In genomic region chr6:114055319-114055718, GRCh38 we compare ENCODE assay signal across 13 cellular contexts.
"Had no signal": no experiment of that assay in that cellular context is flagged by ENCODE, and none has a peak within 500 bp of the region (broad histone marks: within the 10 kb centered on the region; RNA-seq: fewer than 3 reads in every experiment).

No MANE protein-coding gene starts in this region.

- H3K4me1 ChIP-seq: foreskin keratinocyte, left ventricle myocardium inferior had no signal

- H3K9me3 ChIP-seq: left ventricle myocardium inferior, ovary, thoracic aorta had no signal

- H3K27me3 ChIP-seq: foreskin keratinocyte, ovary had no signal

- H3K27ac Mint-ChIP-seq: activated CD4-positive, alpha-beta memory T cell treated with anti-CD3 and anti-CD28 coated beads, Interleukin-2, amount 10 ng/mL, durations not matched to agents 7 days and 5 days; activated T-cell treated with anti-CD3 and anti-CD28 coated beads, Interleukin-2, amount 50 U/mL, for 72 hours had no signal

- H3K4me1 Mint-ChIP-seq: activated CD4-positive, alpha-beta memory T cell treated with anti-CD3 and anti-CD28 coated beads, Interleukin-2, amount 10 ng/mL, durations not matched to agents 7 days and 5 days; neural crest cell had no signal

- H3K4me3 ChIP-seq: left ventricle myocardium inferior, ovary, thoracic aorta had no signal

- H3K4me3 Mint-ChIP-seq: activated CD4-positive, alpha-beta memory T cell treated with anti-CD3 and anti-CD28 coated beads, Interleukin-2, amount 10 ng/mL, durations not matched to agents 7 days and 5 days; activated T-cell treated with anti-CD3 and anti-CD28 coated beads, Interleukin-2, amount 50 U/mL, for 72 hours; neural crest cell had no signal

- DNase-seq: activated CD4-positive, alpha-beta memory T cell treated with anti-CD3 and anti-CD28 coated beads, Interleukin-2, amount 10 ng/mL, durations not matched to agents 7 days and 5 days; activated T-cell treated with anti-CD3 and anti-CD28 coated beads, Interleukin-2, amount 50 U/mL, for 72 hours; aorta; foreskin keratinocyte; kidney; left ventricle myocardium inferior; mesenchymal stem cell; ovary; stimulated activated CD4-positive, alpha-beta T cell treated with anti-CD3 and anti-CD28 coated beads, Interleukin-4, amount 100 ng/mL, for 1 hour; stimulated activated CD8-positive, alpha-beta memory T cell treated with anti-CD3 and anti-CD28 coated beads, Interleukin-4, amount 100 ng/mL, for 48 hours; stimulated activated naive CD8-positive, alpha-beta T cell treated with anti-CD3 and anti-CD28 coated beads, Interleukin-15, Interleukin-2, amounts not matched to agents 100 U/mL and 50 U/mL, for 24 hours had no signal

- ATAC-seq: activated T-cell treated with anti-CD3 and anti-CD28 coated beads, Interleukin-2, amount 50 U/mL, for 72 hours; foreskin keratinocyte; stimulated activated naive CD8-positive, alpha-beta T cell treated with anti-CD3 and anti-CD28 coated beads, Interleukin-15, Interleukin-2, amounts not matched to agents 100 U/mL and 50 U/mL, for 24 hours had no signal

- H3K9me3 Mint-ChIP-seq: activated CD4-positive, alpha-beta memory T cell treated with anti-CD3 and anti-CD28 coated beads, Interleukin-2, amount 10 ng/mL, durations not matched to agents 7 days and 5 days; activated T-cell treated with anti-CD3 and anti-CD28 coated beads, Interleukin-2, amount 50 U/mL, for 72 hours; neural crest cell had no signal

- H3K27me3 Mint-ChIP-seq: activated CD4-positive, alpha-beta memory T cell treated with anti-CD3 and anti-CD28 coated beads, Interleukin-2, amount 10 ng/mL, durations not matched to agents 7 days and 5 days had no signal

- H3K27ac ChIP-seq: foreskin keratinocyte, left ventricle myocardium inferior, ovary, thoracic aorta had no signal

- H3K36me3 ChIP-seq: left ventricle myocardium inferior, ovary, thoracic aorta had no signal
